In the genomic region with DNA sequence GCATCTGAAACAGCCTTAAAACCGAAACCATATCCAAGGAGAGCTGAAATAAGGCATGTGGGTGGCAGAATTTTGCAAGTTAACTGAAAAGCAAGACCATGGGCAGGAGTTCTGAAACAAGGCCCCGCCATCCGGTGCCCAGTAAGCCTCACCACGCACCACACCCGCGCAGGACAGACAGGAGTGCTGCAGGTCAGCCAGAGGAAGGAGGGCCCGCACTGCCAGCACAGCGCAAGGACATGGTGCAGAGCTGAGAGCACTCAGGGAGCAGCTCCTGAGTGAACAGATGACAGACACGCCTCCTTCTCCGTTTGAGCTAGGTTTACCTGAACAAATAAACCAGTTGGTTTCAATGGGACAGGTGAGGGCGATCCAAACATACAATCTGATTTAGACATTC, we compare ENCODE assay signal across 24 cellular contexts. TPM values are rescaled to one million over a fixed set of nuclear protein-coding genes. Genes with fewer than 3 reads are reported as not detected.
DNase-seq lines count a peak whose midpoint lies in the region; TF ChIP-seq lines count a peak whose summit lies in the region.
"Had no signal": no experiment of that assay in that cellular context is flagged by ENCODE, and none has a peak within 500 bp of the region (broad histone marks: within the 10 kb centered on the region; RNA-seq: fewer than 3 reads in every experiment).

No MANE protein-coding gene starts in this region.

- peak overlapping the region; percentile 19 for H3K27ac Mint-ChIP-seq in T-helper 2 cell treated with Interferon-gamma antibody and Interleukin-4, amounts not matched to agents 5 μg/mL and 100 μg/mL, for 36 hours
- peak overlapping the region; percentile 22 for H3K27ac Mint-ChIP-seq in dendritic cell treated with granulocyte-macrophage colony-stimulating factor and Interleukin-4, amounts not matched to agents 40 ng/mL and 50 ng/mL, for 4 days
- H3K27ac Mint-ChIP-seq: WTC11 had no signal

- peaks cover 40% of the 10 kb centered on the region for H3K4me1 Mint-ChIP-seq in T-helper 2 cell treated with Interferon-gamma antibody and Interleukin-4, amounts not matched to agents 5 μg/mL and 100 μg/mL, for 36 hours (ENCODE audit: low read depth)
- H3K4me1 Mint-ChIP-seq in dendritic cell treated with granulocyte-macrophage colony-stimulating factor and Interleukin-4, amounts not matched to agents 40 ng/mL and 50 ng/mL, for 4 days (ENCODE audit: low read depth), result peaks cover 6% of the 10 kb centered on the region

- peaks cover 53% of the 10 kb centered on the region for H3K4me1 ChIP-seq in KMS-11 (ENCODE audit: low read depth, poor library complexity, severe bottlenecking)
- H3K4me1 ChIP-seq: BE2C, esophagus squamous epithelium, heart left ventricle, transverse colon had no signal

- DNase-seq in T-helper 2 cell treated with Interferon-gamma antibody and Interleukin-4, amounts not matched to agents 5 μg/mL and 100 μg/mL, for 36 hours (ENCODE audit: low spot score), result no peak
- DNase-seq in T-helper 2 cell (no peak), occipital lobe (lab: John Stamatoyannopoulos, UW) (peak; percentile 8), hepatic stellate cell (ENCODE audit: low spot score) (no peak), GM10266 (ENCODE audit: extremely low spot score) (no peak), SKM-1 (lab: John Stamatoyannopoulos, UW; ENCODE audit: unreplicated experiment) (no peak)
- DNase-seq: aorta; BE2C; cerebellar nuclear complex; effector memory CD4-positive, alpha-beta T cell; esophagus squamous epithelium; heart left ventricle; Karpas-422; NCI-H1092; NCI-H2107; SHP77; stimulated activated CD4-positive, alpha-beta T cell treated with anti-CD3 and anti-CD28 coated beads, Interleukin-1b, Interleukin-23, amount 100 ng/mL, for 48 hours; stimulated activated naive CD4-positive, alpha-beta T cell treated with Interleukin-2 at 50 U/mL for 16 hours; transverse colon had no signal

- H3K27ac ChIP-seq in KMS-11, result peak overlapping the region; percentile 38; the same call in 1 of the 2 replicates
- H3K27ac ChIP-seq: esophagus squamous epithelium, heart left ventricle, transverse colon had no signal

- no peaks in the 10 kb centered on the region for H4K20me1 ChIP-seq in KMS-11 (ENCODE audit: insufficient read depth)

- H3K9ac ChIP-seq in KMS-11, result no peak overlapping the region; the same call in 1 of the 2 replicates

- peak overlapping the region; percentile 38 for H3K4me2 ChIP-seq in KMS-11

- H3K36me3 Mint-ChIP-seq in T-helper 2 cell treated with Interferon-gamma antibody and Interleukin-4, amounts not matched to agents 5 μg/mL and 100 μg/mL, for 36 hours (ENCODE audit: low read depth), result peaks cover 72% of the 10 kb centered on the region
- H3K36me3 Mint-ChIP-seq in dendritic cell treated with granulocyte-macrophage colony-stimulating factor and Interleukin-4, amounts not matched to agents 40 ng/mL and 50 ng/mL, for 4 days (ENCODE audit: low read depth), result peaks cover 91% of the 10 kb centered on the region

- H3K36me3 ChIP-seq in KMS-11 (ENCODE audit: insufficient read depth), result peaks cover 3% of the 10 kb centered on the region

- TF ChIP-seq CTCF in KMS-11 (conservative IDR thresholded peaks at IDR 0.05; ENCODE audit: low read depth, low read length) (no peak), GM10266 (IDR thresholded peaks at IDR 0.05; ENCODE audit: control insufficient read depth, insufficient read depth, low read depth, missing control alignments) (no peak)

- no peaks in the 10 kb centered on the region for H3K27me3 ChIP-seq in KMS-11 (ENCODE audit: insufficient read depth, low read depth)
- H3K27me3 ChIP-seq: BE2C, esophagus squamous epithelium, heart left ventricle, transverse colon had no signal

- H2AFZ ChIP-seq in KMS-11 (ENCODE audit: low read depth), result no peak overlapping the region

- no peaks in the 10 kb centered on the region for H3K79me2 ChIP-seq in KMS-11 (ENCODE audit: insufficient read depth, low read depth)

- no peak overlapping the region for H3K4me3 Mint-ChIP-seq in T-helper 2 cell treated with Interferon-gamma antibody and Interleukin-4, amounts not matched to agents 5 μg/mL and 100 μg/mL, for 36 hours
- H3K4me3 Mint-ChIP-seq in dendritic cell treated with granulocyte-macrophage colony-stimulating factor and Interleukin-4, amounts not matched to agents 40 ng/mL and 50 ng/mL, for 4 days, result no peak overlapping the region
- H3K4me3 Mint-ChIP-seq: WTC11 had no signal

- H3K9me3 Mint-ChIP-seq in T-helper 2 cell treated with Interferon-gamma antibody and Interleukin-4, amounts not matched to agents 5 μg/mL and 100 μg/mL, for 36 hours, result no peaks in the 10 kb centered on the region
- no peaks in the 10 kb centered on the region for H3K9me3 Mint-ChIP-seq in dendritic cell treated with granulocyte-macrophage colony-stimulating factor and Interleukin-4, amounts not matched to agents 40 ng/mL and 50 ng/mL, for 4 days
- H3K9me3 Mint-ChIP-seq: WTC11 had no signal

- H3K27me3 Mint-ChIP-seq in T-helper 2 cell treated with Interferon-gamma antibody and Interleukin-4, amounts not matched to agents 5 μg/mL and 100 μg/mL, for 36 hours (ENCODE audit: low read depth), result no peaks in the 10 kb centered on the region
- H3K27me3 Mint-ChIP-seq in dendritic cell treated with granulocyte-macrophage colony-stimulating factor and Interleukin-4, amounts not matched to agents 40 ng/mL and 50 ng/mL, for 4 days, result no peaks in the 10 kb centered on the region

- H3K4me3 ChIP-seq in KMS-11 (IDR thresholded peaks at IDR 0.05; ENCODE audit: insufficient read depth, low read depth, low read length), result no peak overlapping the region
- H3K4me3 ChIP-seq: esophagus squamous epithelium, heart left ventricle, transverse colon had no signal

- intact Hi-C loops in dendritic cell treated with granulocyte-macrophage colony-stimulating factor and Interleukin-4, amounts not matched to agents 40 ng/mL and 50 ng/mL, for 4 days (cut with micrococcal nuclease), result loop anchor here (5.0 kb wide), 1 partner anchor 33 kb away; no protein-coding TSS in a partner anchor

RNA-seq across cellular contexts. Expression of a gene that starts 16.5 kb away (rescaled TPM):
- total RNA-seq in occipital lobe, result 94.2 TPM

RNA-seq across cellular contexts. Expression of a gene that starts 39.4 kb away (rescaled TPM):
- 0.62 TPM for total RNA-seq in occipital lobe
- total RNA-seq: A172, esophagus squamous epithelium, H1, WTC11 had no signal

RNA-seq across cellular contexts. Expression of a gene that starts 55.3 kb away (rescaled TPM):
- 34.0 TPM for total RNA-seq in occipital lobe
